8 cellular contexts compared by ENCODE assay signal in the genomic region with DNA sequence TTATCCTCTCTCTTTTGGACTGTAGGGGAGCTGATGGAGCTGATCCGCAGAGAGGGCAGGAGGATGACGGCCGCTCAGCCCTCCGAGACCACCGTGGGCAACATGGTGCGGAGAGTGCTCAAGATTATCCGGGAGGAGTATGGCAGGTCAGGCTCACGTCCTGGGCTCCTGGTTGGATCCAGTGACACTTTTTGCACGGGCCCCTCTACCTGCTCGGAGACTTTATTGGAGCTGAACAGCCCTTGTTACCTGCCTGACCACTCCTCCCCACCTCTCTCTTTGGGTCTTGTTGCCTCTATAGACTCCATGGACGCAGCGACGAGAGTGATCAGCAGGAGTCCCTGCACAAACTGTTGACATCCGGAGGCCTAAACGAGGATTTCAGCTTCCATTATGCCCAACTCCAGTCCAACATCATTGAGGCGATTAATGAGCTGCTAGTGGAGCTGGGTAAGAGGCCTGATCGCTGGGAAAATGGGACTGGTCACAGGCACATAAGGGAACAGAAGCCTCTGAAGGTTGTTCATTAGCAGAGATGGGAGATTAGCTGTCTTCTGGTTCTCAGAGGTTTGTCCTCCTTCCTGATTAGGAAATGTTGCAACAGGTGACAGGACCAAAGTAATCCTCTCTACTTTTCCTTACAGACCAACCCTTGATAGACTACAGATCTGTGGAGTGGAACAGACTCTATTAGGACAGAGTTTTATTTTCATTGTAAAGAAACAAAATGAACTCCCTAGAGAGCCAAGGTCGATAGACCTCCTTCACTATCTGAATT. TPM values are rescaled to one million over a fixed set of nuclear protein-coding genes. Genes with fewer than 3 reads are reported as not detected.
DNase-seq lines count a peak whose midpoint lies in the region; ATAC-seq, FAIRE-seq and TF ChIP-seq lines count a peak whose summit lies in the region.

No MANE protein-coding gene starts in this region.

- TF ChIP-seq POLR2A in HCT116 (IDR thresholded peaks at IDR 0.05; ENCODE audit: borderline replicate concordance, extremely low read depth, insufficient read depth, insufficient read length) (no peak), adrenal gland (IDR thresholded peaks at IDR 0.05) (no peak), HepG2 (IDR thresholded peaks at IDR 0.05; ENCODE audit: insufficient read depth in 1 of 2, low read depth in 2 of 2, low read length in 2 of 2) (peak in 1 of 2 experiments; percentile 12; a peak in 1 of 4 replicates), transverse colon (IDR thresholded peaks at IDR 0.05) (no peak)

- POLR2A ChIA-PET in A673 (lab: Charles Lee; ENCODE audit: low non-redundant PET) (no interaction called here), HCT116 (lab: Charles Lee) (interaction anchor here (0.8 to 1.2 kb wide), 2 partner anchors 48 to 75 kb away, joined by 3 read pairs; a partner anchor contains a TSS), HepG2 (lab: Yijun Ruan, JAX) (interaction anchor here (0.9 to 1.8 kb wide), 6 partner anchors 15 to 81 kb away, joined by 3 to 12 read pairs (median 4); a partner anchor contains a TSS)

- CTCF ChIA-PET in A673 (lab: Charles Lee) (no interaction called here), HCT116 (lab: Charles Lee) (interaction anchor here (1.5 kb wide), 1 partner anchor 58 kb away, joined by 3 read pairs; no protein-coding TSS in a partner anchor), HepG2 (lab: Yijun Ruan, JAX; ENCODE audit: low intra/inter-chr PET ratio, low total read pairs) (no interaction called here)

- peak overlapping the region; percentile 91 for H3K4me2 ChIP-seq in HCT116 (ENCODE audit: low read length)
- H3K4me2 ChIP-seq in HepG2 (ENCODE audit: low read depth, low read length): peak overlapping the region; percentile 95

- no peak overlapping the region for H2AFZ ChIP-seq in HCT116 (ENCODE audit: low read depth, low read length, poor library complexity, severe bottlenecking)
- no peak overlapping the region for H2AFZ ChIP-seq in HepG2 (ENCODE audit: low read length)

- WGBS in adrenal gland, 4 donors: 8 to 15% (median 8%) methylated on average over 17 to 18 of the region's 18 CpGs
- WGBS in HepG2 (ENCODE audit: low lambda C conversion rate): 5% methylated on average over 10 of the region's 18 CpGs
- WGBS in transverse colon (ENCODE audit: low coverage in 1 of 2), 2 donors: 9 to 36% methylated on average over 1 to 18 of the region's 18 CpGs

- ATAC-seq in HCT116: peak; percentile 6; the same call in 1 of the 2 replicates
- ATAC-seq in HepG2: peak; percentile 23
- ATAC-seq in HG03520 (IDR thresholded peaks at IDR 0.05; ENCODE audit: unreplicated experiment): no peak
- ATAC-seq in GM19324 (IDR thresholded peaks at IDR 0.05; ENCODE audit: low FRiP score, unreplicated experiment): no peak
- ATAC-seq in HG02870 (IDR thresholded peaks at IDR 0.05; ENCODE audit: unreplicated experiment): no peak

- in situ Hi-C loops in HepG2 (cut with HindIII; ENCODE audit: extremely low pct_ligation_motif_present, low pct_unique_long_range_greater_than_20kb) (loop anchor here (5.0 kb wide), 1 partner anchor 51 kb away; no protein-coding TSS in a partner anchor), transverse colon (cut with MboI; ENCODE audit: low pct_ligation_motif_present in 1 of 4, low pct_unique_long_range_greater_than_20kb in 1 of 4, low sequenced_read_pairs in 3 of 4) (no loop called here)

- intact Hi-C loops in A673 (cut with micrococcal nuclease; ENCODE audit: unreplicated experiment): no loop called here
- intact Hi-C loops in HCT116 (cut with micrococcal nuclease): no loop called here
- intact Hi-C loops in adrenal gland (cut with DNase I): loop anchor here in 1 of 2 donors (10.0 kb wide), 2 partner anchors 59 to 61 kb away; a partner anchor contains a TSS
- intact Hi-C loops in HepG2 (cut with micrococcal nuclease; ENCODE audit: unreplicated experiment): loop anchor here (2.0 to 10.0 kb wide), 2 partner anchors 49 to 61 kb away; a partner anchor contains a TSS
- intact Hi-C loops in transverse colon (cut with DNase I; ENCODE audit: low total_unique reads): no loop called here

- peak overlapping the region; percentile 77 for H3K27ac ChIP-seq in A673 (ENCODE audit: low read depth, low read length, poor library complexity, severe bottlenecking)
- H3K27ac ChIP-seq in HCT116 (ENCODE audit: low read depth, low read length): peak overlapping the region; percentile 49
- H3K27ac ChIP-seq in adrenal gland: peak overlapping the region in 4 of 5 donors; percentile 36 to 93 (median 86)
- peak overlapping the region; percentile 50 for H3K27ac ChIP-seq in HepG2 (ENCODE audit: extremely low read length, insufficient read depth, low read length)
- peak overlapping the region; percentile 82 to 90 (median 87) for H3K27ac ChIP-seq in transverse colon

- TF ChIP-seq RAD21 in HCT116 (IDR thresholded peaks at IDR 0.05; ENCODE audit: low read depth) (no peak), HepG2 (CRISPR knock-in tag; IDR thresholded peaks at IDR 0.05) (no peak)

- DNase-seq in A673 (ENCODE audit: low spot score) (no peak), HCT116 (ENCODE audit: low read depth, low spot score) (no peak), adrenal gland (no peak), HepG2 (ENCODE audit: low spot score) (no peak), transverse colon (peak; percentile 18)

- H3K9me3 ChIP-seq in A673 (ENCODE audit: low read depth, low read length, poor library complexity, severe bottlenecking) (peaks cover 6% of the 10 kb centered on the region), HCT116 (ENCODE audit: control insufficient read depth in 1 of 2, insufficient read depth in 1 of 2, low read depth in 1 of 2, low read length in 2 of 2) (no peaks in the 10 kb centered on the region), adrenal gland (replicated peaks in 1 of 3) (no peaks in the 10 kb centered on the region), HepG2 (ENCODE audit: low read length) (peaks cover 5% of the 10 kb centered on the region), transverse colon (no peaks in the 10 kb centered on the region)

- H3K36me3 ChIP-seq in A673 (ENCODE audit: insufficient read depth, low read length, poor library complexity, severe bottlenecking) (peaks cover 38% of the 10 kb centered on the region), HCT116 (ENCODE audit: control insufficient read depth in 1 of 2, insufficient read depth in 2 of 2, low read length in 2 of 2) (peaks cover 17 to 18% of the 10 kb centered on the region in 2 experiments; a peak in 3 of 4 replicates), adrenal gland (replicated peaks in 1 of 2) (peaks cover 0 to 37% of the 10 kb centered on the region in 2 donors), HepG2 (replicated peaks in 1 of 2; ENCODE audit: control insufficient read depth in 1 of 2, insufficient read depth in 2 of 2, low read length in 2 of 2) (peaks cover 6 to 31% of the 10 kb centered on the region in 2 experiments; a peak in 4 of 5 replicates), transverse colon (peaks cover 0 to 25% (median 8%) of the 10 kb centered on the region in 4 donors)

- H3K9me2 ChIP-seq in HCT116 (ENCODE audit: insufficient read depth): no peaks in the 10 kb centered on the region

- peaks cover 11% of the 10 kb centered on the region for H3K4me1 ChIP-seq in A673 (ENCODE audit: insufficient read depth, low read length, poor library complexity, severe bottlenecking)
- H3K4me1 ChIP-seq in HCT116 (ENCODE audit: control insufficient read depth in 1 of 2, insufficient read depth in 2 of 2, low read length in 2 of 2): peaks cover 7 to 16% of the 10 kb centered on the region in 2 experiments
- H3K4me1 ChIP-seq in adrenal gland (replicated peaks in 1 of 2): peaks cover 8 to 26% of the 10 kb centered on the region in 2 donors
- H3K4me1 ChIP-seq in HepG2 (ENCODE audit: insufficient read depth, low read length): peaks cover 17% of the 10 kb centered on the region
- peaks cover 5 to 24% (median 19%) of the 10 kb centered on the region in 4 donors for H3K4me1 ChIP-seq in transverse colon

- H4K20me1 ChIP-seq in HCT116 (ENCODE audit: insufficient read depth): no peaks in the 10 kb centered on the region
- H4K20me1 ChIP-seq in HepG2 (ENCODE audit: insufficient read depth, low read length): no peaks in the 10 kb centered on the region

- BruUV-seq in A673 (replicated peaks; lab: Mats Ljungman, UMichigan) (TSS peak; percentile 64), HCT116 (replicated peaks; lab: Mats Ljungman, UMichigan) (TSS peak; percentile 75), HepG2 (replicated peaks; lab: Mats Ljungman, UMichigan) (TSS peak; percentile 73)

- H3K79me2 ChIP-seq in HCT116 (ENCODE audit: insufficient read depth, low read length): peaks cover 21% of the 10 kb centered on the region
- peaks cover 14% of the 10 kb centered on the region for H3K79me2 ChIP-seq in HepG2 (ENCODE audit: insufficient read depth, low read length)

- peak; percentile 4 for FAIRE-seq in HepG2 (lab: Jason Lieb, UNC)

- RAD21 ChIA-PET in HCT116 (lab: Charles Lee; ENCODE audit: low non-redundant PET in 1 of 2, low total read pairs in 2 of 2, uncharacterized antibody in 2 of 2, unreplicated experiment in 2 of 2): interaction anchor here in 1 of 2 experiments (0.6 kb wide), 1 partner anchor 82 kb away, joined by 3 read pairs; no protein-coding TSS in a partner anchor

- peak overlapping the region; percentile 77 for H3K9ac ChIP-seq in HCT116 (ENCODE audit: low read length)
- H3K9ac ChIP-seq in HepG2 (ENCODE audit: insufficient read depth, low read depth, low read length): peak overlapping the region; percentile 85

- TF ChIP-seq CTCF in A673 (conservative IDR thresholded peaks at IDR 0.05; ENCODE audit: low read depth, low read length) (no peak), HCT116 (IDR thresholded peaks at IDR 0.05 in 2 of 3, conservative IDR thresholded peaks at IDR 0.05 in 1 of 3; ENCODE audit: borderline replicate concordance in 1 of 3, insufficient read depth in 1 of 3, low read depth in 2 of 3, low read length in 2 of 3) (no peak), adrenal gland (IDR thresholded peaks at IDR 0.05) (no peak), HepG2 (CRISPR knock-in tag; IDR thresholded peaks at IDR 0.05) (no peak), transverse colon (IDR thresholded peaks at IDR 0.05) (no peak)

- H3K4me3 ChIP-seq in A673 (ENCODE audit: low read depth, low read length, poor library complexity, severe bottlenecking) (peak overlapping the region; percentile 85), HCT116 (replicated peaks in 1 of 2; ENCODE audit: low read depth in 1 of 2, low read length in 2 of 2) (peak overlapping the region; percentile 95 to 96), adrenal gland (peak overlapping the region; percentile 62 to 84 (median 68)), HepG2 (replicated peaks in 1 of 3; ENCODE audit: insufficient read depth in 1 of 3, low read depth in 2 of 3, low read length in 3 of 3) (peak overlapping the region; percentile 82 to 97 (median 92)), transverse colon (peak overlapping the region; percentile 60 to 81 (median 70))

- H3K27me3 ChIP-seq in A673 (replicated peaks; ENCODE audit: insufficient read depth, low read depth, low read length, poor library complexity) (no peaks in the 10 kb centered on the region), HCT116 (ENCODE audit: insufficient read depth, low read length) (no peaks in the 10 kb centered on the region), adrenal gland (no peaks in the 10 kb centered on the region), HepG2 (ENCODE audit: control insufficient read depth in 1 of 2, insufficient read depth in 2 of 2, low read length in 2 of 2) (no peaks in the 10 kb centered on the region; a peak in 1 of 5 replicates), transverse colon (no peaks in the 10 kb centered on the region)

- TF ChIP-seq EP300 in HepG2 (IDR thresholded peaks at IDR 0.05; ENCODE audit: low read depth in 2 of 2, low read length in 2 of 2) (no peak), HepG2 (CRISPR knock-in tag; IDR thresholded peaks at IDR 0.05; ENCODE audit: borderline replicate concordance) (no peak), transverse colon (IDR thresholded peaks at IDR 0.05; ENCODE audit: low read depth) (no peak)

RNA-seq across cellular contexts. Expression of a gene that starts 0.7 kb away (rescaled TPM):
- total RNA-seq in A673 (2021): 93.3 and 106 TPM in 2 replicates
- total RNA-seq in HCT116 (2021; ENCODE audit: unreplicated experiment): 54.8 TPM
- 63.1 and 66.7 TPM in 2 replicates for polyA plus RNA-seq in HCT116 (2012)
- total RNA-seq in adrenal gland: 10 to 100 TPM; 20.6 to 90.9 (median 51.6) TPM
- 10 to 100 TPM; 23.4 to 90.2 (median 32.8) TPM for polyA plus RNA-seq in adrenal gland
- 54.4 and 80.9 TPM in 2 replicates for total RNA-seq in HepG2 (2016; rRNA removed; fragmentation: Illumina TruSeq; extraction: Trizol)
- 10.9 and 15.6 TPM in 2 replicates for total RNA-seq in HepG2 (2016; cell fraction: cytosol; rRNA removed; fragmentation: Illumina TruSeq; extraction: Trizol; ENCODE audit: low read depth)
- total RNA-seq in HepG2 (2016; cell fraction: insoluble cytoplasmic fraction; rRNA removed; fragmentation: Illumina TruSeq; extraction: Trizol): 56.6 and 74.9 TPM in 2 replicates
- total RNA-seq in HepG2 (2016; cell fraction: membrane; rRNA removed; fragmentation: Illumina TruSeq; extraction: Trizol): 18.1 and 24.3 TPM in 2 replicates
- total RNA-seq in HepG2 (2016; cell fraction: nucleus; rRNA removed; fragmentation: Illumina TruSeq; extraction: Trizol): 26.5 and 26.8 TPM in 2 replicates
- 71.7 and 78.6 TPM in 2 replicates for polyA plus RNA-seq in HepG2 (2011; rRNA removed)
- polyA plus RNA-seq in HepG2 (2011; cell fraction: cytosol; rRNA removed): 69.7 and 85.2 TPM in 2 replicates
- polyA plus RNA-seq in HepG2 (2011; cell fraction: nucleus; rRNA removed): 27.5 and 29.1 TPM in 2 replicates
- 33.6 and 54.0 TPM in 2 replicates for polyA plus RNA-seq in HepG2 (2012)
- polyA plus RNA-seq in HepG2 (2016; cell fraction: cytosol; fragmentation: Illumina TruSeq; extraction: Trizol; ENCODE audit: low read depth): 19.8 and 22.0 TPM in 2 replicates
- polyA plus RNA-seq in HepG2 (2016; cell fraction: insoluble cytoplasmic fraction; fragmentation: Illumina TruSeq; extraction: Trizol; ENCODE audit: low read depth): 91.0 and 97.2 TPM in 2 replicates
- 22.9 and 23.0 TPM in 2 replicates for polyA plus RNA-seq in HepG2 (2016; cell fraction: membrane; fragmentation: Illumina TruSeq; extraction: Trizol; ENCODE audit: low read depth)
- polyA plus RNA-seq in HepG2 (2016; cell fraction: nucleus; fragmentation: Illumina TruSeq; extraction: Trizol; ENCODE audit: insufficient read depth, low read depth): 37.9 and 39.1 TPM in 2 replicates
- 63.6 and 109 TPM in 2 replicates for polyA minus RNA-seq in HepG2 (2011; rRNA and poly(A)+ RNA removed; ENCODE audit: low replicate concordance)
- 20.6 and 23.0 TPM in 2 replicates for polyA minus RNA-seq in HepG2 (2011; cell fraction: cytosol; rRNA and poly(A)+ RNA removed)
- polyA minus RNA-seq in HepG2 (2011; cell fraction: nucleus; rRNA and poly(A)+ RNA removed): 24.2 and 26.6 TPM in 2 replicates
- total RNA-seq in transverse colon: 10 to 100 TPM; 42.9 to 55.4 (median 51.1) TPM

RNA-seq across cellular contexts. Expression of a gene that starts 47.8 kb away (rescaled TPM):
- total RNA-seq in A673 (2021): 21.0 and 24.0 TPM in 2 replicates
- 14.7 TPM for total RNA-seq in HCT116 (2021; ENCODE audit: unreplicated experiment)
- polyA plus RNA-seq in HCT116 (2012): 7.2 and 10.9 TPM in 2 replicates
- total RNA-seq in adrenal gland: 10 to 100 TPM; 22.2 to 51.4 (median 27.5) TPM
- 10 to 100 TPM; 25.6 to 47.9 (median 46.8) TPM for polyA plus RNA-seq in adrenal gland
- total RNA-seq in HepG2 (2016; rRNA removed; fragmentation: Illumina TruSeq; extraction: Trizol): 24.5 and 24.8 TPM in 2 replicates
- total RNA-seq in HepG2 (2016; cell fraction: cytosol; rRNA removed; fragmentation: Illumina TruSeq; extraction: Trizol; ENCODE audit: low read depth): 8.9 and 14.2 TPM in 2 replicates
- 22.2 and 26.0 TPM in 2 replicates for total RNA-seq in HepG2 (2016; cell fraction: insoluble cytoplasmic fraction; rRNA removed; fragmentation: Illumina TruSeq; extraction: Trizol)
- total RNA-seq in HepG2 (2016; cell fraction: membrane; rRNA removed; fragmentation: Illumina TruSeq; extraction: Trizol): 28.2 and 35.8 TPM in 2 replicates
- 29.1 and 31.2 TPM in 2 replicates for total RNA-seq in HepG2 (2016; cell fraction: nucleus; rRNA removed; fragmentation: Illumina TruSeq; extraction: Trizol)
- 14.4 and 15.3 TPM in 2 replicates for polyA plus RNA-seq in HepG2 (2011; rRNA removed)
- 7.8 and 9.0 TPM in 2 replicates for polyA plus RNA-seq in HepG2 (2011; cell fraction: cytosol; rRNA removed)
- polyA plus RNA-seq in HepG2 (2011; cell fraction: nucleus; rRNA removed): 20.0 and 23.6 TPM in 2 replicates
- polyA plus RNA-seq in HepG2 (2012): 9.7 and 11.4 TPM in 2 replicates
- 0.34 and 0.69 TPM in 2 replicates for polyA plus RNA-seq in HepG2 (2016; cell fraction: cytosol; fragmentation: Illumina TruSeq; extraction: Trizol; ENCODE audit: low read depth)
- polyA plus RNA-seq in HepG2 (2016; cell fraction: insoluble cytoplasmic fraction; fragmentation: Illumina TruSeq; extraction: Trizol; ENCODE audit: low read depth): 8.3 and 12.1 TPM in 2 replicates
- 1.5 and 2.4 TPM in 2 replicates for polyA plus RNA-seq in HepG2 (2016; cell fraction: membrane; fragmentation: Illumina TruSeq; extraction: Trizol; ENCODE audit: low read depth)
- 22.5 and 23.9 TPM in 2 replicates for polyA plus RNA-seq in HepG2 (2016; cell fraction: nucleus; fragmentation: Illumina TruSeq; extraction: Trizol; ENCODE audit: insufficient read depth, low read depth)
- 21.0 TPM in 2 replicates for polyA minus RNA-seq in HepG2 (2011; rRNA and poly(A)+ RNA removed; ENCODE audit: low replicate concordance)
- 12.5 and 12.9 TPM in 2 replicates for polyA minus RNA-seq in HepG2 (2011; cell fraction: cytosol; rRNA and poly(A)+ RNA removed)
- polyA minus RNA-seq in HepG2 (2011; cell fraction: nucleus; rRNA and poly(A)+ RNA removed): 53.3 and 70.0 TPM in 2 replicates
- total RNA-seq in transverse colon: 10 to 100 TPM; 24.5 to 58.3 (median 42.5) TPM

RNA-seq across cellular contexts. Expression of a gene that starts 48.0 kb away (rescaled TPM):
- 32.2 and 48.1 TPM in 2 replicates for total RNA-seq in A673 (2021)
- total RNA-seq in HCT116 (2021; ENCODE audit: unreplicated experiment): 6.4 TPM
- polyA plus RNA-seq in HCT116 (2012): 3.2 and 4.3 TPM in 2 replicates
- total RNA-seq in adrenal gland: 10 to 100 TPM in 3 of 8 donors, 1 to 10 TPM in 5; 2.1 to 12.7 (median 5.3) TPM
- 1 to 10 TPM; 1.7 to 5.1 (median 4.5) TPM for polyA plus RNA-seq in adrenal gland
- 20.3 and 27.5 TPM in 2 replicates for total RNA-seq in HepG2 (2016; rRNA removed; fragmentation: Illumina TruSeq; extraction: Trizol)
- 13.0 and 16.2 TPM in 2 replicates for total RNA-seq in HepG2 (2016; cell fraction: cytosol; rRNA removed; fragmentation: Illumina TruSeq; extraction: Trizol; ENCODE audit: low read depth)
- 17.4 and 28.0 TPM in 2 replicates for total RNA-seq in HepG2 (2016; cell fraction: insoluble cytoplasmic fraction; rRNA removed; fragmentation: Illumina TruSeq; extraction: Trizol)
- total RNA-seq in HepG2 (2016; cell fraction: membrane; rRNA removed; fragmentation: Illumina TruSeq; extraction: Trizol): 29.3 and 35.9 TPM in 2 replicates
- 17.6 and 20.1 TPM in 2 replicates for total RNA-seq in HepG2 (2016; cell fraction: nucleus; rRNA removed; fragmentation: Illumina TruSeq; extraction: Trizol)
- polyA plus RNA-seq in HepG2 (2011; rRNA removed): 10.7 and 15.9 TPM in 2 replicates
- polyA plus RNA-seq in HepG2 (2011; cell fraction: cytosol; rRNA removed): 10.4 and 12.8 TPM in 2 replicates
- polyA plus RNA-seq in HepG2 (2011; cell fraction: nucleus; rRNA removed): 16.7 and 17.3 TPM in 2 replicates
- polyA plus RNA-seq in HepG2 (2012): 12.1 and 22.6 TPM in 2 replicates
- 11.5 and 14.9 TPM in 2 replicates for polyA plus RNA-seq in HepG2 (2016; cell fraction: cytosol; fragmentation: Illumina TruSeq; extraction: Trizol; ENCODE audit: low read depth)
- 21.6 and 21.8 TPM in 2 replicates for polyA plus RNA-seq in HepG2 (2016; cell fraction: insoluble cytoplasmic fraction; fragmentation: Illumina TruSeq; extraction: Trizol; ENCODE audit: low read depth)
- polyA plus RNA-seq in HepG2 (2016; cell fraction: membrane; fragmentation: Illumina TruSeq; extraction: Trizol; ENCODE audit: low read depth): 24.0 and 29.9 TPM in 2 replicates
- 31.6 and 33.1 TPM in 2 replicates for polyA plus RNA-seq in HepG2 (2016; cell fraction: nucleus; fragmentation: Illumina TruSeq; extraction: Trizol; ENCODE audit: insufficient read depth, low read depth)
- polyA minus RNA-seq in HepG2 (2011; rRNA and poly(A)+ RNA removed; ENCODE audit: low replicate concordance): 0.12 and 15.6 TPM in 2 replicates
- polyA minus RNA-seq in HepG2 (2011; cell fraction: cytosol; rRNA and poly(A)+ RNA removed): 9.2 and 10.9 TPM in 2 replicates
- polyA minus RNA-seq in HepG2 (2011; cell fraction: nucleus; rRNA and poly(A)+ RNA removed): 12.9 and 21.1 TPM in 2 replicates
- 10 to 100 TPM in 2 of 4 donors, 1 to 10 TPM in 1, not detected in 1; 9.7 to 10.5 (median 10.1) TPM for total RNA-seq in transverse colon

Comparison
In these comparisons a context has a peak if more than half of its experiments do, and no peak if none do; other contexts are left out.
1. ATAC-seq: peak in HCT116 (single experiment) and HepG2 (single experiment); none in HG03520 (single experiment), GM19324 (single experiment) and HG02870 (single experiment).
2. Peak in every context shown above with its lines, with median percentiles within 50 percentile points of each other: H3K27ac ChIP-seq and H3K4me3 ChIP-seq.